In genomic region chr15:69478259-69478687, GRCh38 we compare ENCODE assay signal across 8 cellular contexts. TPM values are rescaled to one million over a fixed set of nuclear protein-coding genes. Genes with fewer than 3 reads are reported as not detected.
DNase-seq lines count a peak whose midpoint lies in the region; ATAC-seq and TF ChIP-seq lines count a peak whose summit lies in the region.

No MANE protein-coding gene starts in this region.

- TF ChIP-seq EP300 in suprapubic skin (IDR thresholded peaks at IDR 0.05) = no peak

- H3K4me3 ChIP-seq in GM12865 (ENCODE audit: low read depth, low read length) (no peak overlapping the region), coronary artery (no peak overlapping the region), lung (no peak overlapping the region), suprapubic skin (no peak overlapping the region)

- H3K9me3 ChIP-seq in T-helper 17 cell (ENCODE audit: control insufficient read depth, low read length, poor library complexity, severe bottlenecking) (no peaks in the 10 kb centered on the region), lung (ENCODE audit: control insufficient read depth in 2 of 2, insufficient read depth in 1 of 2, low read length in 1 of 2) (no peaks in the 10 kb centered on the region), suprapubic skin (no peaks in the 10 kb centered on the region)

- H3K36me3 ChIP-seq in lung (ENCODE audit: control insufficient read depth in 2 of 2, insufficient read depth in 2 of 2, low read length in 2 of 2) = no peaks in the 10 kb centered on the region
- H3K36me3 ChIP-seq in suprapubic skin = no peaks in the 10 kb centered on the region

- H3K27ac ChIP-seq in coronary artery = no peak overlapping the region
- no peak overlapping the region for H3K27ac ChIP-seq in lung (ENCODE audit: low read depth in 1 of 2, low read length in 1 of 2)
- no peak overlapping the region for H3K27ac ChIP-seq in suprapubic skin

- DNase-seq in GM12865 (ENCODE audit: low read depth) (peak; percentile 57), NCI-H1417 (lab: John Stamatoyannopoulos, UW) (peak; percentile 67 to 86 (median 83)), T-helper 17 cell (peak; percentile 33 to 46 (median 34)), coronary artery (ENCODE audit: low spot score) (peak; percentile 68), lung (ENCODE audit: low spot score) (no peak), suprapubic skin (ENCODE audit: low spot score in 2 of 2) (peak; percentile 55 to 64)

- no peak for ATAC-seq in T-helper 17 cell
- no peak for ATAC-seq in lung (ENCODE audit: insufficient read depth, low FRiP score)
- ATAC-seq in GM21447 (IDR thresholded peaks at IDR 0.05; ENCODE audit: unreplicated experiment) = no peak
- ATAC-seq in HG03097 (IDR thresholded peaks at IDR 0.05; ENCODE audit: low FRiP score, unreplicated experiment) = no peak

- peak; percentile 87 for TF ChIP-seq CTCF in GM12865 (IDR thresholded peaks at IDR 0.05; ENCODE audit: insufficient read depth, low read depth, low read length, missing control alignments)
- peak; percentile 61 for TF ChIP-seq CTCF in coronary artery (IDR thresholded peaks at IDR 0.05)
- TF ChIP-seq CTCF in lung (IDR thresholded peaks at IDR 0.05; ENCODE audit: control extremely low read depth, extremely low read depth) = peak; percentile 42
- peak; percentile 55 to 80 for TF ChIP-seq CTCF in suprapubic skin (IDR thresholded peaks at IDR 0.05)

- H3K27me3 ChIP-seq in lung (ENCODE audit: control insufficient read depth, insufficient read depth) (no peaks in the 10 kb centered on the region), suprapubic skin (no peaks in the 10 kb centered on the region)

- H3K36me3 Mint-ChIP-seq in T-helper 17 cell (ENCODE audit: low read depth) = peaks cover 2% of the 10 kb centered on the region

- TF ChIP-seq POLR2A in suprapubic skin (IDR thresholded peaks at IDR 0.05) = no peak

- H3K4me3 Mint-ChIP-seq in T-helper 17 cell = no peak overlapping the region

- H3K27ac Mint-ChIP-seq in T-helper 17 cell = peak overlapping the region; percentile 49

- peaks cover 7% of the 10 kb centered on the region for H3K4me1 Mint-ChIP-seq in T-helper 17 cell

- H3K27me3 Mint-ChIP-seq in T-helper 17 cell = no peaks in the 10 kb centered on the region

- no peaks in the 10 kb centered on the region for H3K4me1 ChIP-seq in lung (ENCODE audit: control insufficient read depth in 2 of 2, insufficient read depth in 2 of 2, low read length in 2 of 2)
- H3K4me1 ChIP-seq in suprapubic skin = peaks cover 9% of the 10 kb centered on the region

- WGBS in lung, 2 donors = 29 to 32% methylated on average over 12 of the region's 12 CpGs
- WGBS in suprapubic skin = 34% methylated on average over 12 of the region's 12 CpGs

RNA-seq across cellular contexts. Expression of gene RPLP1, which starts 25.7 kb away (rescaled TPM):
- 1,000 to 10,000 TPM; 2,488 to 2,685 TPM for total RNA-seq in T-helper 17 cell
- total RNA-seq in lung = 1,000 to 10,000 TPM in 1 of 2 donors, 100 to 1,000 TPM in 1; 201 to 1,944 TPM
- 1,000 to 10,000 TPM; 1,145 to 2,405 TPM for polyA plus RNA-seq in lung
- total RNA-seq in suprapubic skin = 1,000 to 10,000 TPM in 2 of 4 donors, 100 to 1,000 TPM in 2; 623 to 1,424 (median 1,017) TPM
